Comparison of ENCODE assay signal across 1 cellular context in the genomic region with DNA sequence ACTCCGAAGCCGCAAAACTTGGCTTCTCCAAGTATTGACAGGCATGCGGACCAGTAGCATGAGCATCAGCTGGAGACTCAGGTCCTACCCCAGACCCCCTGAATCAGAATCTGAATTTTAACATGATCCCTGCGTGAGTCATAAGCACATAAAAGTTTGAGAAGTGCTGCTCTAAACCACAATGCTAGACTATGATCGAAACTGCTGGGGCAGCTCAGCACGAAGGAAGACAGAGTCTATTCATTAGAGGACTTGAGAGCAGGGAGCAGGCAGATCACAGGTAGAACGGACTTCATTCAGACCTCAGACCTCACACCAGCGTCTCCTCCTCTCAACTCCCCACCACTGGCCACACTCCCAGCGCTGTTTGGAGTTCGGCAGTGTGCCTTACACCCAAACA.
TF ChIP-seq lines count a peak whose summit lies in the region.

No MANE protein-coding gene starts in this region.

TF ChIP-seq in GM23338, 12 proteins besides CTCF, POLR2A, EP300 and RAD21 (continued from another document):
- no peak for TF ChIP-seq ZNF462 (CRISPR knock-in tag; IDR thresholded peaks at IDR 0.05)
- TF ChIP-seq POLR2AphosphoS5 (IDR thresholded peaks at IDR 0.05; ENCODE audit: low read depth): no peak
- TF ChIP-seq, protein P1, sequence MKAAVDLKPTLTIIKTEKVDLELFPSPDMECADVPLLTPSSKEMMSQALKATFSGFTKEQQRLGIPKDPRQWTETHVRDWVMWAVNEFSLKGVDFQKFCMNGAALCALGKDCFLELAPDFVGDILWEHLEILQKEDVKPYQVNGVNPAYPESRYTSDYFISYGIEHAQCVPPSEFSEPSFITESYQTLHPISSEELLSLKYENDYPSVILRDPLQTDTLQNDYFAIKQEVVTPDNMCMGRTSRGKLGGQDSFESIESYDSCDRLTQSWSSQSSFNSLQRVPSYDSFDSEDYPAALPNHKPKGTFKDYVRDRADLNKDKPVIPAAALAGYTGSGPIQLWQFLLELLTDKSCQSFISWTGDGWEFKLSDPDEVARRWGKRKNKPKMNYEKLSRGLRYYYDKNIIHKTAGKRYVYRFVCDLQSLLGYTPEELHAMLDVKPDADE (IDR thresholded peaks at IDR 0.05): no peak
